In the genomic region with DNA sequence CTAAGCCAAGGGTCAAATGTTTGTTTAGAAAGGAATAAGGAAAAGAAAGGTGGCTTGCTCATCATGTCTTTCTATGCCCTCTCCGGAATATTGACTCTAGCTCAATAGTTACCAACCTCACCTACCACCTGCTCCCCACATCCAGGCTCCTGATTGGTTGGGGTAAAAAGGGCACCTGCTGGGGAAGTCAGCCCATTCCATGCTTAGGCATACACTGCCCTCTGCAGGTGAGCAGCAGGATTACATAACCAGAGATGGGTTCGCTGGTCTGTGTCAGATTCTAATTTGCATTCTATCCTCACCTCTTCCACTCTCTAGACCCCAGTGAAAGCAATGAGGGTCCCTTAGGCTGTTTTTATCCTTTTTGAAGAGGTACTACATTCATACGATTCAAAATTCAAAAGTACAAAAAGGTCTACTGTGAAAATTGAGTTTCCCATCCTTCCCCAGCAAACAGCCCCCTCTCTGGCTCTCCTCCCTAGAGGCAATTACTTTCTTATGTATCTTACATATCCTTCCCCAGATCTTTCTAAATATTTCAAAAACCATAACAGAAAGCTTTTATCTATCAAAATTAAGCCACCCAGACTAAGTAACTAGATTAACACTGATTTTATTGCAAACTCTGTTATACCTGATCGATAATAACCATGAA, we compare ENCODE assay signal across 1 cellular context.
TF ChIP-seq lines count a peak whose summit lies in the region.

No MANE protein-coding gene starts in this region.

TF ChIP-seq in WTC11, 78 proteins besides CTCF, POLR2A, EP300 and RAD21 (continued from another document):
- TF ChIP-seq, protein P1, sequence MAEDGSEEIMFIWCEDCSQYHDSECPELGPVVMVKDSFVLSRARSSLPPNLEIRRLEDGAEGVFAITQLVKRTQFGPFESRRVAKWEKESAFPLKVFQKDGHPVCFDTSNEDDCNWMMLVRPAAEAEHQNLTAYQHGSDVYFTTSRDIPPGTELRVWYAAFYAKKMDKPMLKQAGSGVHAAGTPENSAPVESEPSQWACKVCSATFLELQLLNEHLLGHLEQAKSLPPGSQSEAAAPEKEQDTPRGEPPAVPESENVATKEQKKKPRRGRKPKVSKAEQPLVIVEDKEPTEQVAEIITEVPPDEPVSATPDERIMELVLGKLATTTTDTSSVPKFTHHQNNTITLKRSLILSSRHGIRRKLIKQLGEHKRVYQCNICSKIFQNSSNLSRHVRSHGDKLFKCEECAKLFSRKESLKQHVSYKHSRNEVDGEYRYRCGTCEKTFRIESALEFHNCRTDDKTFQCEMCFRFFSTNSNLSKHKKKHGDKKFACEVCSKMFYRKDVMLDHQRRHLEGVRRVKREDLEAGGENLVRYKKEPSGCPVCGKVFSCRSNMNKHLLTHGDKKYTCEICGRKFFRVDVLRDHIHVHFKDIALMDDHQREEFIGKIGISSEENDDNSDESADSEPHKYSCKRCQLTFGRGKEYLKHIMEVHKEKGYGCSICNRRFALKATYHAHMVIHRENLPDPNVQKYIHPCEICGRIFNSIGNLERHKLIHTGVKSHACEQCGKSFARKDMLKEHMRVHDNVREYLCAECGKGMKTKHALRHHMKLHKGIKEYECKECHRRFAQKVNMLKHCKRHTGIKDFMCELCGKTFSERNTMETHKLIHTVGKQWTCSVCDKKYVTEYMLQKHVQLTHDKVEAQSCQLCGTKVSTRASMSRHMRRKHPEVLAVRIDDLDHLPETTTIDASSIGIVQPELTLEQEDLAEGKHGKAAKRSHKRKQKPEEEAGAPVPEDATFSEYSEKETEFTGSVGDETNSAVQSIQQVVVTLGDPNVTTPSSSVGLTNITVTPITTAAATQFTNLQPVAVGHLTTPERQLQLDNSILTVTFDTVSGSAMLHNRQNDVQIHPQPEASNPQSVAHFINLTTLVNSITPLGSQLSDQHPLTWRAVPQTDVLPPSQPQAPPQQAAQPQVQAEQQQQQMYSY (CRISPR knock-in tag; IDR thresholded peaks at IDR 0.05): no peak
- no peak for TF ChIP-seq TCF7 (CRISPR knock-in tag; IDR thresholded peaks at IDR 0.05; ENCODE audit: low read depth)
- no peak for TF ChIP-seq FOXK1 (CRISPR knock-in tag; IDR thresholded peaks at IDR 0.05)
- TF ChIP-seq, protein P2, sequence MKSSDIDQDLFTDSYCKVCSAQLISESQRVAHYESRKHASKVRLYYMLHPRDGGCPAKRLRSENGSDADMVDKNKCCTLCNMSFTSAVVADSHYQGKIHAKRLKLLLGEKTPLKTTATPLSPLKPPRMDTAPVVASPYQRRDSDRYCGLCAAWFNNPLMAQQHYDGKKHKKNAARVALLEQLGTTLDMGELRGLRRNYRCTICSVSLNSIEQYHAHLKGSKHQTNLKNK (CRISPR knock-in tag; IDR thresholded peaks at IDR 0.05): no peak
